Comparison of ENCODE assay signal across 24 cellular contexts in the genomic region with DNA sequence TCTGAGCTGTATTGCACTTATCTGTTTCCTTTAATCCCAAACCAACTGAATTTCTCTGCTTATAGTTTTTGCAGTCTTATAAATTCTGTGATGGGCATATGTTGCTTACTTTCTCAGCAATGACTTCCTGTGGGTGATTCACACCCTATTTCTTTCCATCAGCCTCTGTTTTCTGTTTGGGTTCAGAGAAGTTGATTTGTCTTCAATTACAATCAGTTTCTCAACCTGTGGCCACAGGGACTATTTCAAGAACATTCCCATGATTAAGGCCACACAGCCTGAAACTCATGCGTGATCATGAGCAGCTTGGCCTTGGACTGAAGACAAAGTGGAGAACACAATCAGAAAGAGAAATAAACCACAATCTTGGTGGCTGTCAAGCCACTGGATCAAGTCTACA.
"Had no signal": no experiment of that assay in that cellular context is flagged by ENCODE, and none has a peak within 500 bp of the region (broad histone marks: within the 10 kb centered on the region; RNA-seq: fewer than 3 reads in every experiment).

No MANE protein-coding gene starts in this region.

- H3K27ac ChIP-seq: foreskin keratinocyte, thyroid gland had no signal

- H3K36me3 Mint-ChIP-seq: activated naive CD8-positive, alpha-beta T cell; brain had no signal

- H3K9me3 Mint-ChIP-seq: nephron progenitor cell had no signal

- DNase-seq: activated CD4-positive, alpha-beta T cell treated with anti-CD3 and anti-CD28 coated beads for 36 hours; activated CD4-positive, alpha-beta T cell treated with anti-CD3 and anti-CD28 coated beads, Interleukin-2, amount 50 U/mL, for 48 hours; activated gamma-delta T cell treated with Interleukin-2 at 50 U/mL for 16 hours; activated T-cell treated with anti-CD3 and anti-CD28 coated beads for 4 hours; effector CD4-positive, alpha-beta T cell; foreskin keratinocyte; glutamatergic neuron; hippocampal formation; islet precursor cell; midbrain; nephron progenitor cell; nucleus accumbens; retina; stimulated activated CD4-positive, alpha-beta T cell treated with anti-CD3 and anti-CD28 coated beads, Interleukin-1b, Interleukin-23, amount 100 ng/mL, for 48 hours; stimulated activated CD8-positive, alpha-beta memory T cell treated with anti-CD3 and anti-CD28 coated beads, Interleukin-4, amount 100 ng/mL, for 48 hours; stimulated activated naive CD4-positive, alpha-beta T cell; T-helper 17 cell; thyroid gland had no signal

- H3K9me3 ChIP-seq: thyroid gland had no signal

- H3K4me1 Mint-ChIP-seq: activated CD4-positive, alpha-beta T cell treated with anti-CD3 and anti-CD28 coated beads for 36 hours; nephron progenitor cell; T-helper 17 cell had no signal

- H3K27me3 Mint-ChIP-seq: activated CD4-positive, alpha-beta T cell treated with anti-CD3 and anti-CD28 coated beads for 36 hours; activated naive CD8-positive, alpha-beta T cell; T-helper 17 cell had no signal

- H3K27me3 ChIP-seq: foreskin keratinocyte, thyroid gland had no signal

- H3K27ac Mint-ChIP-seq: activated CD4-positive, alpha-beta T cell treated with anti-CD3 and anti-CD28 coated beads for 36 hours; activated naive CD8-positive, alpha-beta T cell; activated T-helper 1 cell treated with anti-CD3 and anti-CD28 coated beads, Interleukin-12 subunit alpha, Interleukin-12 subunit beta, Interleukin-2, Interleukin-4 antibody, amounts not matched to agents 30 ng/mL and 10 ng/mL and 1 ng/mL, durations not matched to agents 14 hours and 24 hours and 36 hours; brain; nephron progenitor cell; T-helper 17 cell had no signal

- H3K36me3 ChIP-seq: thyroid gland had no signal

- H3K4me3 Mint-ChIP-seq: activated CD4-positive, alpha-beta T cell treated with anti-CD3 and anti-CD28 coated beads for 36 hours; activated naive CD8-positive, alpha-beta T cell; activated T-helper 1 cell treated with anti-CD3 and anti-CD28 coated beads, Interleukin-12 subunit alpha, Interleukin-12 subunit beta, Interleukin-2, Interleukin-4 antibody, amounts not matched to agents 30 ng/mL and 10 ng/mL and 1 ng/mL, durations not matched to agents 14 hours and 24 hours and 36 hours; brain; nephron progenitor cell; T-helper 17 cell had no signal

- ATAC-seq: activated CD4-positive, alpha-beta T cell treated with anti-CD3 and anti-CD28 coated beads for 36 hours; esophagus mucosa; foreskin keratinocyte; left lobe of liver; T-helper 17 cell had no signal

- H3K4me3 ChIP-seq: lung, thyroid gland had no signal

- H3K4me1 ChIP-seq: foreskin keratinocyte, thyroid gland had no signal
